In the genomic region with DNA sequence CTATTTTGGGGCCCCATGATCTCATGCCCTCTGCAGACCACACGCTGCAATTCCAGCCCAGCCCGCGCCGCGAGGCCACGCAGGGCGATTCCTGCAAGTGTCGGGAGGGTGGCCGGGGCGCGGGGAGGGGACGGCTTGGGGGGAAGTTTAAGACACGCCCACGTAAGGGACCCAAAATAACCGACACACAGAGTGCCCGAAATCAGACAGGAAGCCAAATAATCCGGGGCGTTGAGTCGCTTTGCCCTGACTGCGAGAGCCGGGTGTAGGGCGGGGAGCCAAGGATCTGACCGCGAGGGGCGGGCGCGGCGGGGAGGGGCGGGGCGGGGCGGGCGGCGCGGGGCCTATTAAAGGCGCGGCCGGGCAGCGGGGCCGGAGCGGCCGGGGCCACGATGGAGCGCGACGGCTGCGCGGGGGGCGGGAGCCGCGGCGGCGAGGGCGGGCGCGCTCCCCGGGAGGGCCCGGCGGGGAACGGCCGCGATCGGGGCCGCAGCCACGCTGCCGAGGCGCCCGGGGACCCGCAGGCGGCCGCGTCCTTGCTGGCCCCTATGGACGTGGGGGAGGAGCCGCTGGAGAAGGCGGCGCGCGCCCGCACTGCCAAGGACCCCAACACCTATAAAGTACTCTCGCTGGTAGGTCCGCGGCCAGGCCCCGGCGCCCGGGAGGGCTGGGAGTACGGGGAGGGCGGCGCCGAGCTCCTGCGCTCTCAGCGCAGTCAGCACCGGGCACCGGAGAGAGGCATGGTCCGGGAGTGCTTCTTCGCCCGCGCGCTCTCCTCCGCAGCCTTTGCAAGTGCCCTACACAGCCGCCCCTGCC, we compare ENCODE assay signal across 8 cellular contexts. TPM values are rescaled to one million over a fixed set of nuclear protein-coding genes. Genes with fewer than 3 reads are reported as not detected.
DNase-seq lines count a peak whose midpoint lies in the region; ATAC-seq and TF ChIP-seq lines count a peak whose summit lies in the region.

Gene ENPP1, plus strand, starts transcription at position 377 of the 816 bp plus-strand sequence. Its CDS starts 16 bp downstream, at position 393.

- POLR2A ChIA-PET in activated CD4-positive, alpha-beta memory T cell treated with anti-CD3 and anti-CD28 coated beads for 36 hours (lab: Charles Lee) = no interaction called here

- no peaks in the 10 kb centered on the region for H3K36me3 Mint-ChIP-seq in activated CD4-positive, alpha-beta memory T cell treated with anti-CD3 and anti-CD28 coated beads for 36 hours

- intact Hi-C loops in activated CD4-positive, alpha-beta memory T cell treated with anti-CD3 and anti-CD28 coated beads for 36 hours (cut with micrococcal nuclease) = loop anchor here (5.0 kb wide), 2 partner anchors 121 to 181 kb away; partner anchors contain the start of gene MED23
- intact Hi-C loops in lower leg skin (cut with DNase I; ENCODE audit: low total_unique reads) = no loop called here

- CTCF ChIA-PET in activated CD4-positive, alpha-beta memory T cell treated with anti-CD3 and anti-CD28 coated beads for 36 hours (lab: Charles Lee) = interaction anchor here (1.6 kb wide), 1 partner anchor 113 kb away, joined by 4 read pairs; no protein-coding TSS in a partner anchor

- H3K27ac Mint-ChIP-seq in activated CD4-positive, alpha-beta memory T cell treated with anti-CD3 and anti-CD28 coated beads for 36 hours = no peak within 1 kb of the TSS

- no peaks in the 10 kb centered on the region for H3K9me3 Mint-ChIP-seq in activated CD4-positive, alpha-beta memory T cell treated with anti-CD3 and anti-CD28 coated beads for 36 hours

- peak within 1 kb of the TSS; percentile 81 for H3K4me3 Mint-ChIP-seq in activated CD4-positive, alpha-beta memory T cell treated with anti-CD3 and anti-CD28 coated beads for 36 hours

- TF ChIP-seq CTCF in GM13977 (IDR thresholded peaks at IDR 0.05; ENCODE audit: extremely low read depth, insufficient read depth, missing control alignments) = no peak
- no peak for TF ChIP-seq CTCF in lower leg skin (IDR thresholded peaks at IDR 0.05)

- 0 to 1% methylated on average over 28 of the region's 99 CpGs for WGBS in lower leg skin, 2 donors

- H3K4me3 ChIP-seq in lower leg skin (ENCODE audit: low read depth, poor library complexity, severe bottlenecking) = peak within 1 kb of the TSS; percentile 30

- in situ Hi-C loops in GM13977 (cut with MboI; ENCODE audit: low pct_unique_long_range_greater_than_20kb, low sequenced_read_pairs, unreplicated experiment) = no loop called here

- H3K4me1 Mint-ChIP-seq in activated CD4-positive, alpha-beta memory T cell treated with anti-CD3 and anti-CD28 coated beads for 36 hours (ENCODE audit: low read depth) = peaks cover 24% of the 10 kb centered on the region

- TF ChIP-seq POLR2A in lower leg skin (IDR thresholded peaks at IDR 0.05) = no peak

- peaks cover 16% of the 10 kb centered on the region for H3K27me3 Mint-ChIP-seq in activated CD4-positive, alpha-beta memory T cell treated with anti-CD3 and anti-CD28 coated beads for 36 hours

- DNase-seq in GM13977 (ENCODE audit: low spot score) (peak; percentile 42), NCI-H526 treated with DMSO at 0.1 percent for 48 hours (lab: John Stamatoyannopoulos, UW) (peak; percentile 7), ecto neural progenitor cell (ENCODE audit: low spot score) (peak; percentile 80), lower leg skin (ENCODE audit: low spot score in 2 of 2) (peak; percentile 49 to 93)
- peak; percentile 62 for DNase-seq in activated CD4-positive, alpha-beta memory T cell treated with anti-CD3 and anti-CD28 coated beads for 36 hours
- peak; percentile 14 to 34 for DNase-seq in stimulated activated CD4-positive, alpha-beta T cell treated with anti-CD3 and anti-CD28 coated beads, Interleukin-4, amount 100 ng/mL, for 4 hours

- peak; percentile 70 for ATAC-seq in HG02885 (IDR thresholded peaks at IDR 0.05; ENCODE audit: poor library complexity, unreplicated experiment)
- no peak for ATAC-seq in HG03469 (IDR thresholded peaks at IDR 0.05; ENCODE audit: unreplicated experiment)

RNA-seq across cellular contexts. Expression of gene ENPP1, which starts in this region (rescaled TPM):
- 1 to 10 TPM; 1.1 to 1.4 TPM for total RNA-seq in activated CD4-positive, alpha-beta memory T cell treated with anti-CD3 and anti-CD28 coated beads for 36 hours
- total RNA-seq in lower leg skin = 1 to 10 TPM; 4.1 to 7.6 (median 5.3) TPM

Comparison
In these comparisons a context has a peak if more than half of its experiments do, and no peak if none do; other contexts are left out.
1. DNase-seq: peak in every context shown above with its lines; median percentile 80 in ecto neural progenitor cell; 71 in lower leg skin; 62 in activated CD4-positive, alpha-beta memory T cell treated with anti-CD3 and anti-CD28 coated beads for 36 hours; 42 in GM13977; 24 in stimulated activated CD4-positive, alpha-beta T cell treated with anti-CD3 and anti-CD28 coated beads, Interleukin-4, amount 100 ng/mL, for 4 hours; 7 in NCI-H526 treated with DMSO at 0.1 percent for 48 hours.